Comparison of ENCODE assay signal across 2 cellular contexts in genomic region chr10:22341190-22341935, GRCh38.
A peak's percentile ranks its signal among the peaks of the same experiment; 100 is the strongest.
TF ChIP-seq lines count a peak whose summit lies in the region.

No MANE protein-coding gene starts in this region.

TF ChIP-seq in K562, 482 proteins besides CTCF, POLR2A, EP300 and RAD21 (continued from another document and continues in another):
- no peak for TF ChIP-seq PKNOX1 (IDR thresholded peaks at IDR 0.05)
- no peak for TF ChIP-seq CHD2 (IDR thresholded peaks at IDR 0.05; ENCODE audit: low read depth, low read length)
- 0 out of 2 replicates have a peak, but pooled peaks have one; percentile 33 for TF ChIP-seq DPF2 (IDR thresholded peaks at IDR 0.05)
- peak; percentile 56 for TF ChIP-seq MAX (CRISPR knock-in tag; IDR thresholded peaks at IDR 0.05)
- no peak for TF ChIP-seq ZKSCAN3 (CRISPR knock-in tag; IDR thresholded peaks at IDR 0.05)
- TF ChIP-seq E4F1 (CRISPR knock-in tag; IDR thresholded peaks at IDR 0.05; ENCODE audit: borderline replicate concordance): no peak
- no peak for TF ChIP-seq ZNF134 (CRISPR knock-in tag; conservative IDR thresholded peaks at IDR 0.05)
- TF ChIP-seq TAF7 (tag; IDR thresholded peaks at IDR 0.05): 0 out of 2 replicates have a peak, but pooled peaks have one; percentile 2
- TF ChIP-seq ZZZ3 (IDR thresholded peaks at IDR 0.05): no peak
- TF ChIP-seq HMGXB4 (CRISPR knock-in tag; IDR thresholded peaks at IDR 0.05): no peak
- TF ChIP-seq ZFPM2 (CRISPR knock-in tag; IDR thresholded peaks at IDR 0.05): no peak
- TF ChIP-seq ATF7 (IDR thresholded peaks at IDR 0.05): no peak
- TF ChIP-seq ILF3 (IDR thresholded peaks at IDR 0.05; ENCODE audit: borderline replicate concordance): no peak
- no peak for TF ChIP-seq E2F1 (CRISPR knock-in tag; IDR thresholded peaks at IDR 0.05)
- no peak for TF ChIP-seq ZNF445 (CRISPR knock-in tag; IDR thresholded peaks at IDR 0.05; ENCODE audit: low read depth)
- TF ChIP-seq KLF13 (tag; IDR thresholded peaks at IDR 0.05; ENCODE audit: borderline replicate concordance, low read depth): no peak
- no peak for TF ChIP-seq TSHZ1 (CRISPR knock-in tag; IDR thresholded peaks at IDR 0.05)
- no peak for TF ChIP-seq POLR2AphosphoS5 (IDR thresholded peaks at IDR 0.05; ENCODE audit: control insufficient read depth, insufficient read depth, low read depth, low read length)
- no peak for TF ChIP-seq PRMT5 (CRISPR knock-in tag; IDR thresholded peaks at IDR 0.05)
- no peak for TF ChIP-seq PHTF2 (CRISPR knock-in tag; IDR thresholded peaks at IDR 0.05)
- no peak for TF ChIP-seq NR2C1 (IDR thresholded peaks at IDR 0.05)
- no peak for TF ChIP-seq NR2C1 (tag; IDR thresholded peaks at IDR 0.05)

TF ChIP-seq in HepG2, 621 proteins besides CTCF, POLR2A, EP300 and RAD21 (continued from another document and continues in another):
- no peak for TF ChIP-seq ZNF761 (CRISPR knock-in tag; conservative IDR thresholded peaks at IDR 0.05)
- TF ChIP-seq DNMT1 (CRISPR knock-in tag; IDR thresholded peaks at IDR 0.05): no peak
- TF ChIP-seq ZNF775 (CRISPR knock-in tag; IDR thresholded peaks at IDR 0.05; ENCODE audit: borderline replicate concordance): 0 out of 2 replicates have a peak, but pooled peaks have one; percentile 49
- no peak for TF ChIP-seq ZNF710 (CRISPR knock-in tag; IDR thresholded peaks at IDR 0.05; ENCODE audit: borderline replicate concordance)
- no peak for TF ChIP-seq ARNT (IDR thresholded peaks at IDR 0.05)
- TF ChIP-seq TBX2 (CRISPR knock-in tag; IDR thresholded peaks at IDR 0.05; ENCODE audit: borderline replicate concordance): no peak; the same call in 1 of the 2 replicates
- no peak for TF ChIP-seq ZNF737 (CRISPR knock-in tag; IDR thresholded peaks at IDR 0.05; ENCODE audit: borderline replicate concordance)
- TF ChIP-seq ADNP (CRISPR knock-in tag; IDR thresholded peaks at IDR 0.05): no peak
- TF ChIP-seq ATF5 (CRISPR knock-in tag; IDR thresholded peaks at IDR 0.05; ENCODE audit: low read depth): no peak
- no peak for TF ChIP-seq ZBTB3 (CRISPR knock-in tag; IDR thresholded peaks at IDR 0.05; ENCODE audit: borderline replicate concordance, low read depth)
- TF ChIP-seq ZNF3 (CRISPR knock-in tag; IDR thresholded peaks at IDR 0.05): no peak
- no peak for TF ChIP-seq ZNF275 (CRISPR knock-in tag; IDR thresholded peaks at IDR 0.05; ENCODE audit: borderline replicate concordance)
- TF ChIP-seq BCLAF1 (IDR thresholded peaks at IDR 0.05): no peak
- TF ChIP-seq NFIB (CRISPR knock-in tag; IDR thresholded peaks at IDR 0.05; ENCODE audit: borderline replicate concordance): no peak
- no peak for TF ChIP-seq ZNF510 (CRISPR knock-in tag; IDR thresholded peaks at IDR 0.05; ENCODE audit: low read depth)
- no peak for TF ChIP-seq ZNF512 (CRISPR knock-in tag; IDR thresholded peaks at IDR 0.05)
- no peak for TF ChIP-seq MAFF (IDR thresholded peaks at IDR 0.05; ENCODE audit: low read depth, low read length)
- no peak for TF ChIP-seq ZNF317 (CRISPR knock-in tag; IDR thresholded peaks at IDR 0.05)
- no peak for TF ChIP-seq NR0B2 (CRISPR knock-in tag; IDR thresholded peaks at IDR 0.05)
- TF ChIP-seq SAP130 (CRISPR knock-in tag; IDR thresholded peaks at IDR 0.05; ENCODE audit: low read depth): 0 out of 2 replicates have a peak, but pooled peaks have one; percentile 4
- TF ChIP-seq HOXD1 (CRISPR knock-in tag; IDR thresholded peaks at IDR 0.05): no peak
- no peak for TF ChIP-seq DBP (CRISPR knock-in tag; IDR thresholded peaks at IDR 0.05; ENCODE audit: not compliant biosample characterization)
- no peak for TF ChIP-seq ZNF33A (CRISPR knock-in tag; IDR thresholded peaks at IDR 0.05; ENCODE audit: borderline replicate concordance)
- TF ChIP-seq ARNTL (CRISPR knock-in tag; IDR thresholded peaks at IDR 0.05): no peak
- TF ChIP-seq KLF16 (CRISPR knock-in tag; IDR thresholded peaks at IDR 0.05): no peak
- TF ChIP-seq ZNF605 (CRISPR knock-in tag; IDR thresholded peaks at IDR 0.05): 0 out of 2 replicates have a peak, but pooled peaks have one; percentile 32
- no peak for TF ChIP-seq DMAP1 (CRISPR knock-in tag; IDR thresholded peaks at IDR 0.05)
- no peak for TF ChIP-seq ZNF207 (IDR thresholded peaks at IDR 0.05; ENCODE audit: borderline replicate concordance)
- no peak for TF ChIP-seq NFIC (IDR thresholded peaks at IDR 0.05; ENCODE audit: low read length)
- TF ChIP-seq YEATS2 (CRISPR knock-in tag; IDR thresholded peaks at IDR 0.05; ENCODE audit: borderline replicate concordance): no peak
- no peak for TF ChIP-seq RARG (CRISPR knock-in tag; IDR thresholded peaks at IDR 0.05; ENCODE audit: low read depth)
- no peak for TF ChIP-seq NFE2L2 (IDR thresholded peaks at IDR 0.05; ENCODE audit: low read length)
- 0 out of 2 replicates have a peak, but pooled peaks have one; percentile 9 for TF ChIP-seq MYPOP (CRISPR knock-in tag; IDR thresholded peaks at IDR 0.05)
- no peak for TF ChIP-seq RCOR2 (CRISPR knock-in tag; IDR thresholded peaks at IDR 0.05)
- no peak for TF ChIP-seq ZBTB20 (CRISPR knock-in tag; IDR thresholded peaks at IDR 0.05; ENCODE audit: borderline replicate concordance, low read depth)
- no peak for TF ChIP-seq HBP1 (CRISPR knock-in tag; IDR thresholded peaks at IDR 0.05; ENCODE audit: low read depth)
- no peak for TF ChIP-seq THRA (CRISPR knock-in tag; IDR thresholded peaks at IDR 0.05; ENCODE audit: borderline replicate concordance)
- no peak for TF ChIP-seq CEBPB (IDR thresholded peaks at IDR 0.05; ENCODE audit: borderline replicate concordance, low read depth, low read length)
- TF ChIP-seq SOX13 (IDR thresholded peaks at IDR 0.05): no peak
- no peak for TF ChIP-seq SOX13 (CRISPR knock-in tag; conservative IDR thresholded peaks at IDR 0.05 in 1 of 2, IDR thresholded peaks at IDR 0.05 in 1 of 2)
- TF ChIP-seq SIX1 (CRISPR knock-in tag; IDR thresholded peaks at IDR 0.05; ENCODE audit: borderline replicate concordance): no peak
